Comparison of ENCODE assay signal across 20 cellular contexts in genomic region chr2:233600361-233600760, GRCh38. TPM values are rescaled to one million over a fixed set of nuclear protein-coding genes. Genes with fewer than 3 reads are reported as not detected.
A peak's percentile ranks its signal among the peaks of the same experiment; 100 is the strongest.
DNase-seq lines count a peak whose midpoint lies in the region; ATAC-seq, FAIRE-seq and TF ChIP-seq lines count a peak whose summit lies in the region.
"Had no signal": no experiment of that assay in that cellular context is flagged by ENCODE, and none has a peak within 500 bp of the region (broad histone marks: within the 10 kb centered on the region; RNA-seq: fewer than 3 reads in every experiment).

No MANE protein-coding gene starts in this region.

- no peak for TF ChIP-seq EP300 in K562 (IDR thresholded peaks at IDR 0.05; ENCODE audit: low read length)

- no peaks in the 10 kb centered on the region for H3K79me2 ChIP-seq in K562 (ENCODE audit: control insufficient read depth, insufficient read depth, low read length)
- no peaks in the 10 kb centered on the region for H3K79me2 ChIP-seq in parathyroid adenoma

- no TSS peak for BruUV-seq in K562 (replicated peaks; lab: Mats Ljungman, UMichigan)

- H3K27ac ChIP-seq in K562 (ENCODE audit: extremely low read depth, low read depth, low read length) (no peak overlapping the region), parathyroid adenoma (no peak overlapping the region)
- H3K27ac ChIP-seq: BLaER1, SJCRH30 had no signal

- H3K36me3 ChIP-seq in K562 (ENCODE audit: control insufficient read depth, insufficient read depth, low read length) (no peaks in the 10 kb centered on the region), parathyroid adenoma (ENCODE audit: control insufficient read depth, insufficient read depth, low read length) (no peaks in the 10 kb centered on the region)
- H3K36me3 ChIP-seq: BLaER1, SJCRH30 had no signal

- no peaks in the 10 kb centered on the region for H3K9me1 ChIP-seq in K562 (ENCODE audit: control insufficient read depth, insufficient read depth, low read length)

- no peaks in the 10 kb centered on the region for H3K27me3 ChIP-seq in K562 (ENCODE audit: control insufficient read depth in 2 of 2, insufficient read depth in 2 of 2, low read length in 2 of 2)
- H3K27me3 ChIP-seq in parathyroid adenoma (ENCODE audit: control insufficient read depth, insufficient read depth, low read length) = no peaks in the 10 kb centered on the region
- H3K27me3 ChIP-seq: BLaER1, SJCRH30 had no signal

- H3K9ac ChIP-seq in K562 (ENCODE audit: insufficient read depth in 1 of 2, low read depth in 2 of 2, low read length in 2 of 2) (no peak overlapping the region), parathyroid adenoma (no peak overlapping the region)
- H3K9ac ChIP-seq: BLaER1 had no signal

- no peak overlapping the region for H3K4me2 ChIP-seq in K562 (ENCODE audit: insufficient read depth, low read length)
- H3K4me2 ChIP-seq in parathyroid adenoma (ENCODE audit: low read length) = peak overlapping the region; percentile 34
- H3K4me2 ChIP-seq: A549, BLaER1 had no signal

- H3K4me3 ChIP-seq in K562 (no peak overlapping the region), fibroblast of mammary gland (ENCODE audit: control insufficient read depth, low read depth, low read length) (no peak overlapping the region), parathyroid adenoma (ENCODE audit: low read depth, low read length) (no peak overlapping the region)
- H3K4me3 ChIP-seq: A549, BLaER1, GM12878, SJCRH30 had no signal

- TF ChIP-seq POLR2A in K562 (conservative IDR thresholded peaks at IDR 0.05) (no peak), GM12892 (IDR thresholded peaks at IDR 0.05; ENCODE audit: low read depth, low read length) (no peak)

- CTCF ChIA-PET in K562 (lab: Yijun Ruan, JAX; ENCODE audit: low intra/inter-chr PET ratio) = no interaction called here

- H4K20me1 ChIP-seq in K562 (replicated peaks; ENCODE audit: control insufficient read depth, insufficient read depth, low read length) = no peaks in the 10 kb centered on the region
- H4K20me1 ChIP-seq: BLaER1 had no signal

- ATAC-seq in K562 = no peak
- no peak for ATAC-seq in GM19023 (IDR thresholded peaks at IDR 0.05; ENCODE audit: unreplicated experiment)
- ATAC-seq: A549; CD8-positive, alpha-beta T cell; GM12878; PC-3 had no signal

- H3K9me3 ChIP-seq in K562 (replicated peaks; ENCODE audit: control insufficient read depth, insufficient read depth, low read depth, low read length) (no peaks in the 10 kb centered on the region), parathyroid adenoma (ENCODE audit: control insufficient read depth, low read length) (no peaks in the 10 kb centered on the region)
- H3K9me3 ChIP-seq: SJCRH30 had no signal

- POLR2A ChIA-PET in K562 (lab: Yijun Ruan, JAX) = interaction anchor here (0.6 kb wide), 1 partner anchor 121 kb away, joined by 3 read pairs; no protein-coding TSS in a partner anchor

- TF ChIP-seq RAD21 in K562 (CRISPR knock-in tag; conservative IDR thresholded peaks at IDR 0.05 in 1 of 2, IDR thresholded peaks at IDR 0.05 in 1 of 2) = no peak

- FAIRE-seq in K562 (lab: Jason Lieb, UNC) (no peak), GM12892 (lab: Jason Lieb, UNC) (no peak)
- FAIRE-seq: A549, GM12878 had no signal

- WGBS in K562 (ENCODE audit: insufficient coverage, low coverage, missing lambda C conversion rate) = 0% methylated on average over 2 of the region's 2 CpGs

- intact Hi-C loops in K562 (cut with micrococcal nuclease) = no loop called here

- H2AFZ ChIP-seq in K562 (ENCODE audit: low read depth, low read length) = no peak overlapping the region
- H2AFZ ChIP-seq in parathyroid adenoma = no peak overlapping the region

- in situ Hi-C loops in K562 (cut with MboI) = no loop called here

- TF ChIP-seq CTCF in K562 (IDR thresholded peaks at IDR 0.05 in 2 of 3, conservative IDR thresholded peaks at IDR 0.05 in 1 of 3; ENCODE audit: insufficient read depth in 2 of 3, low read depth in 1 of 3, low read length in 3 of 3) (no peak), fibroblast of mammary gland (conservative IDR thresholded peaks at IDR 0.05; ENCODE audit: control insufficient read depth, insufficient read depth, low read depth, low read length) (no peak), parathyroid adenoma (IDR thresholded peaks at IDR 0.05) (no peak)

- no peaks in the 10 kb centered on the region for H3K4me1 ChIP-seq in K562 (replicated peaks in 1 of 2; ENCODE audit: control insufficient read depth in 2 of 2, insufficient read depth in 2 of 2, low read length in 2 of 2)
- H3K4me1 ChIP-seq in parathyroid adenoma = no peaks in the 10 kb centered on the region
- H3K4me1 ChIP-seq: BLaER1, SJCRH30 had no signal

- peak; percentile 21 for DNase-seq in EH (ENCODE audit: low read depth)
- no peak for DNase-seq in K562 (ENCODE audit: extremely low read depth in 1 of 4, low spot score in 3 of 4)
- peak; percentile 3 for DNase-seq in fibroblast of mammary gland (ENCODE audit: low read depth)
- DNase-seq in GM12892 (ENCODE audit: insufficient read length) = no peak
- DNase-seq in Kasumi-1 (lab: John Stamatoyannopoulos, UW) = no peak
- DNase-seq: Calu3; CD8-positive, alpha-beta T cell; EL; GOT3; KBM-7; NCI-H187; NCI-H2107; NCI-H524 treated with DMSO at 0.1 percent for 48 hours; PC-3; SJCRH30 had no signal

TF ChIP-seq in K562, 482 proteins besides CTCF, POLR2A, EP300 and RAD21 (continues in another document):
- TF ChIP-seq FOXM1 (IDR thresholded peaks at IDR 0.05; ENCODE audit: low read depth) (no peak), FOXM1 (CRISPR knock-in tag; IDR thresholded peaks at IDR 0.05; ENCODE audit: low read depth) (no peak), FOSL1 (tag; conservative IDR thresholded peaks at IDR 0.05) (peak; percentile 56), MAFG (tag; conservative IDR thresholded peaks at IDR 0.05) (peak; percentile 68), C11orf30 (IDR thresholded peaks at IDR 0.05; ENCODE audit: low read depth) (peak; percentile 66), ZNF316 (IDR thresholded peaks at IDR 0.05) (peak; percentile 29; the same call in 1 of the 2 replicates)

RNA-seq across cellular contexts. Expression of gene UGT1A8, which starts 17.1 kb away (rescaled TPM):
- total RNA-seq in K562 (2011; cell fraction: chromatin; rRNA removed; ENCODE audit: low replicate concordance) = 0.23 and 0.39 TPM in 2 replicates
- total RNA-seq in K562 (2011; cell fraction: nucleolus; rRNA removed) = 0.26 TPM in 1 of 2 replicates, not detected in the other
- 0.22 TPM in 1 of 2 replicates, not detected in the other for total RNA-seq in K562 (2011; cell fraction: nucleoplasm; rRNA removed)
- total RNA-seq in K562 (2014; rRNA removed) (not detected in 2 replicates), K562 (2014; rRNA removed; fragmentation: Illumina TruSeq; extraction: Trizol) (not detected in 2 replicates), K562 (2015; rRNA removed; fragmentation: Illumina TruSeq; extraction: Trizol) (0.04 TPM in 1 of 2 replicates, not detected in the other), K562 (2021) (not detected in 2 replicates)
- polyA plus RNA-seq in K562 (2011; rRNA removed) (not detected in 2 replicates), K562 (2014; fragmentation: Illumina TruSeq; extraction: Trizol) (not detected in 2 replicates), K562 (2014; fragmentation: Nextera tagmentation; extraction: Ambion mirVana) (not detected), K562 (2014; rRNA removed) (not detected in 2 replicates)
- polyA plus RNA-seq in K562 (2011; cell fraction: cytosol; rRNA removed) = not detected in 2 replicates
- not detected in 2 replicates for polyA plus RNA-seq in K562 (2011; cell fraction: nucleus; rRNA removed)
- polyA plus RNA-seq in K562 (2012) = not detected in 2 replicates
- polyA minus RNA-seq in K562 (2011; rRNA and poly(A)+ RNA removed) = 0.06 TPM in 1 of 2 replicates, not detected in the other
- polyA minus RNA-seq in K562 (2011; cell fraction: cytosol; rRNA and poly(A)+ RNA removed) = not detected in 2 replicates
- not detected in 2 replicates for polyA minus RNA-seq in K562 (2011; cell fraction: nucleus; rRNA and poly(A)+ RNA removed)
- not detected for polyA plus RNA-seq in GM12892 (2012; ENCODE audit: missing spikeins)
- total RNA-seq: Calu3; CD8-positive, alpha-beta T cell; GM12878; PC-3; SJCRH30 had no signal
- polyA plus RNA-seq: GM12878 had no signal

RNA-seq across cellular contexts. Expression of gene USP40, which starts 33.8 kb away (rescaled TPM):
- total RNA-seq in K562 (2011; cell fraction: chromatin; rRNA removed; ENCODE audit: low replicate concordance) = 44.7 and 124 TPM in 2 replicates
- total RNA-seq in K562 (2011; cell fraction: nucleolus; rRNA removed) = 12.0 and 15.0 TPM in 2 replicates
- 32.2 and 35.7 TPM in 2 replicates for total RNA-seq in K562 (2011; cell fraction: nucleoplasm; rRNA removed)
- 8.5 and 11.3 TPM in 2 replicates for total RNA-seq in K562 (2014; rRNA removed)
- 12.8 and 14.8 TPM in 2 replicates for total RNA-seq in K562 (2014; rRNA removed; fragmentation: Illumina TruSeq; extraction: Trizol)
- 12.2 and 12.8 TPM in 2 replicates for total RNA-seq in K562 (2015; rRNA removed; fragmentation: Illumina TruSeq; extraction: Trizol)
- total RNA-seq in K562 (2021) = 12.9 and 13.1 TPM in 2 replicates
- polyA plus RNA-seq in K562 (2011; rRNA removed) = 15.0 TPM in 2 replicates
- 11.5 and 15.8 TPM in 2 replicates for polyA plus RNA-seq in K562 (2011; cell fraction: cytosol; rRNA removed)
- polyA plus RNA-seq in K562 (2011; cell fraction: nucleus; rRNA removed) = 49.5 and 56.9 TPM in 2 replicates
- polyA plus RNA-seq in K562 (2012) = 9.3 and 14.8 TPM in 2 replicates
- 9.3 and 10.6 TPM in 2 replicates for polyA plus RNA-seq in K562 (2014; fragmentation: Illumina TruSeq; extraction: Trizol)
- 1 to 10 TPM; 5.5 to 7.9 TPM for polyA plus RNA-seq in K562 (2014; fragmentation: Nextera tagmentation; extraction: Ambion mirVana)
- polyA plus RNA-seq in K562 (2014; rRNA removed) = 9.0 and 9.3 TPM in 2 replicates
- 33.1 and 38.1 TPM in 2 replicates for polyA minus RNA-seq in K562 (2011; rRNA and poly(A)+ RNA removed)
- polyA minus RNA-seq in K562 (2011; cell fraction: cytosol; rRNA and poly(A)+ RNA removed) = 7.1 and 8.9 TPM in 2 replicates
- 21.0 and 39.4 TPM in 2 replicates for polyA minus RNA-seq in K562 (2011; cell fraction: nucleus; rRNA and poly(A)+ RNA removed)
- polyA plus RNA-seq in GM12892 (2012; ENCODE audit: missing spikeins) = 12.8 TPM

RNA-seq across cellular contexts. Expression of gene UGT1A10, which starts 35.9 kb away (rescaled TPM):
- 0.23 and 0.70 TPM in 2 replicates for total RNA-seq in K562 (2011; cell fraction: chromatin; rRNA removed; ENCODE audit: low replicate concordance)
- total RNA-seq in K562 (2011; cell fraction: nucleolus; rRNA removed) = not detected in 2 replicates
- total RNA-seq in K562 (2011; cell fraction: nucleoplasm; rRNA removed) = 0.31 TPM in 1 of 2 replicates, not detected in the other
- total RNA-seq in K562 (2014; rRNA removed) (not detected in 2 replicates), K562 (2014; rRNA removed; fragmentation: Illumina TruSeq; extraction: Trizol) (not detected in 2 replicates), K562 (2015; rRNA removed; fragmentation: Illumina TruSeq; extraction: Trizol) (not detected in 2 replicates), K562 (2021) (not detected in 2 replicates)
- polyA plus RNA-seq in K562 (2011; rRNA removed) (not detected in 2 replicates), K562 (2014; fragmentation: Illumina TruSeq; extraction: Trizol) (not detected in 2 replicates), K562 (2014; fragmentation: Nextera tagmentation; extraction: Ambion mirVana) (not detected), K562 (2014; rRNA removed) (not detected in 2 replicates)
- polyA plus RNA-seq in K562 (2011; cell fraction: cytosol; rRNA removed) = not detected in 2 replicates
- 0.07 and 0.14 TPM in 2 replicates for polyA plus RNA-seq in K562 (2011; cell fraction: nucleus; rRNA removed)
- 0.04 TPM in 2 replicates for polyA plus RNA-seq in K562 (2012)
- polyA minus RNA-seq in K562 (2011; rRNA and poly(A)+ RNA removed) = not detected in 2 replicates
- polyA minus RNA-seq in K562 (2011; cell fraction: cytosol; rRNA and poly(A)+ RNA removed) = not detected in 2 replicates
- 0.22 TPM in 1 of 2 replicates, not detected in the other for polyA minus RNA-seq in K562 (2011; cell fraction: nucleus; rRNA and poly(A)+ RNA removed)
- not detected for polyA plus RNA-seq in GM12892 (2012; ENCODE audit: missing spikeins)
- total RNA-seq: CD8-positive, alpha-beta T cell; GM12878; PC-3; SJCRH30 had no signal
- polyA plus RNA-seq: GM12878 had no signal

Comparison
In these comparisons a context has a peak if more than half of its experiments do, and no peak if none do; other contexts are left out.
1. DNase-seq: peak in EH (single experiment) and fibroblast of mammary gland (single experiment); none in K562 (0 of 4), GM12892 (single experiment) and Kasumi-1 (0 of 2).